ENCODE assay signal across 9 cellular contexts in the genomic region with DNA sequence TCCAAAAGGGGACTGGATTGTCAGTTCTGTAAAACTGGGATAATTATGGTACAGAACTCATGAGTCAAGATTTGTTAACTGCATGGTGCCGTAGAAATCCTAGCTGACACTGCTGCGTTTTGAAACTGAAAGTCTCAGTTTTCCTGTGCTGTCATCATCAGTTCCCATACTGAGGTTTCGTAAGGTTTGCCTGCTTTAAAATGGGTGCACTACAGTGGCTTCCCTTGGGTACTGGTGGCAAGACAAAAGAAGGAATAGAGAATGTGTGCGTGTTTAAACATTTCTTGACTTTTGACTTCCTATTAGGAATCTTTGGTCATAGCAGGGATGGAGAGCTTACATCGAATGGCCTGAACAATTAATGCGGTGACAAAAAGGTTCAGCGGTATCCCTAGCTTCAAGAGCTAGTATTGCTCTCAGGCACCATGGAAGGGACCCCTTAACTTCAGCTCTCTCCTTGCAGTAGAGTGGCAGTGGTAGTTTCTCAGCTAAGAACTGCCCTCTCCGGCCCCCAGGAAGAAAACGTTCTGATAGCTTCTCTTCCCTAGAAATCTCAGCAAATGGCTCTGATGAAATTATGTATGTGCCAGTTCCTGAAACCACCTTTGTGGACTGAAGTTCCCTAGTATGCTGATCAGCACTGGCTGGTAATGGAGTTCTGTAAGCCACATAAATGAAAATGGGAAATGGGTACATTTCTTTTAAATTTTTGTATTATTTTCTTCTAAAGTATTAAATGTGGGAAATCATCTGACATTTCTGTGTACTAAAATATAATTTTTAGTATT. TPM values are rescaled to one million over a fixed set of nuclear protein-coding genes. Genes with fewer than 3 reads are reported as not detected.
A peak's percentile ranks its signal among the peaks of the same experiment; 100 is the strongest.
DNase-seq lines count a peak whose midpoint lies in the region; ATAC-seq and TF ChIP-seq lines count a peak whose summit lies in the region.
"Had no signal": no experiment of that assay in that cellular context is flagged by ENCODE, and none has a peak within 500 bp of the region (broad histone marks: within the 10 kb centered on the region; RNA-seq: fewer than 3 reads in every experiment).

No MANE protein-coding gene starts in this region.

- peak overlapping the region; percentile 37; the same call in 1 of the 2 replicates for H3K14ac ChIP-seq in IMR-90 (replicated peaks; ENCODE audit: low read depth, low read length)

- WGBS in IMR-90 (ENCODE audit: extremely low coverage in 2 of 2, insufficient read length in 1 of 2), 2 experiments: 100% methylated on average over 2 of the region's 9 CpGs; no CpG with 5 or more reads in 1 of the 2 experiments
- 66 to 81% (median 75%) methylated on average over 9 of the region's 9 CpGs for WGBS in heart left ventricle, 4 donors

- H4K91ac ChIP-seq in IMR-90 (ENCODE audit: insufficient read depth, low read depth, low read length): no peak overlapping the region

- H3K9me1 ChIP-seq in IMR-90 (ENCODE audit: insufficient read depth, low read length): 0 out of 2 replicates have a peak, but pooled peaks cover 3% of the 10 kb centered on the region

- no peak overlapping the region; the same call in 1 of the 2 replicates for H3K4me2 ChIP-seq in IMR-90 (ENCODE audit: low read depth, low read length)

- H2AK9ac ChIP-seq in IMR-90 (replicated peaks; ENCODE audit: low read depth, low read length, poor library complexity): no peak overlapping the region

- H4K20me1 ChIP-seq in IMR-90 (ENCODE audit: insufficient read depth, low read length): peaks cover 20% of the 10 kb centered on the region; the same call in 1 of the 2 replicates

- CTCF ChIA-PET in IMR-90 (lab: Yijun Ruan, JAX): interaction anchor here (0.8 kb wide), 1 partner anchor 24 kb away, joined by 3 read pairs; no protein-coding TSS in a partner anchor

- no peak for TF ChIP-seq RAD21 in IMR-90 (IDR thresholded peaks at IDR 0.05; ENCODE audit: low read length)

- no peaks in the 10 kb centered on the region for H3K27me3 ChIP-seq in CD4-positive, CD25-positive, alpha-beta regulatory T cell (ENCODE audit: control insufficient read depth, insufficient read depth, low read length)
- H3K27me3 ChIP-seq in IMR-90 (ENCODE audit: control insufficient read depth, insufficient read depth, low read length) (no peaks in the 10 kb centered on the region), heart left ventricle (no peaks in the 10 kb centered on the region)

- intact Hi-C loops in IMR-90 (cut with micrococcal nuclease) (no loop called here), heart left ventricle (cut with DNase I) (no loop called here)

- H3K36me3 ChIP-seq in CD4-positive, CD25-positive, alpha-beta regulatory T cell (ENCODE audit: control insufficient read depth, insufficient read depth, low read length): no peaks in the 10 kb centered on the region
- H3K36me3 ChIP-seq in IMR-90 (ENCODE audit: control insufficient read depth, insufficient read depth, low read length): no peaks in the 10 kb centered on the region
- H3K36me3 ChIP-seq in heart left ventricle: peaks cover 0 to under 1% (median 0%) of the 10 kb centered on the region in 9 donors

- no peak for ATAC-seq in CD4-positive, CD25-positive, alpha-beta regulatory T cell (ENCODE audit: low read depth in 2 of 2)
- ATAC-seq in GM21381 (IDR thresholded peaks at IDR 0.05; ENCODE audit: unreplicated experiment) (peak; percentile 91), IMR-90 (ENCODE audit: low read depth) (peak; percentile 44; the same call in 1 of the 2 replicates), heart left ventricle (peak in 3 of 4 donors; percentile 50 to 79 (median 77))

- no peaks in the 10 kb centered on the region for H3K9me3 ChIP-seq in CD4-positive, CD25-positive, alpha-beta regulatory T cell (ENCODE audit: control insufficient read depth in 2 of 2, low read length in 2 of 2)
- no peaks in the 10 kb centered on the region for H3K9me3 ChIP-seq in IMR-90 (ENCODE audit: control insufficient read depth, insufficient read depth, low read length)
- H3K9me3 ChIP-seq in heart left ventricle: no peaks in the 10 kb centered on the region

- H4K8ac ChIP-seq in IMR-90 (ENCODE audit: low read depth in 2 of 2, low read length in 2 of 2): no peak overlapping the region; a peak in 1 of 4 replicates

- peak overlapping the region in 1 of 4 donors; percentile 22 for H3K4me3 Mint-ChIP-seq in CD4-positive, CD25-positive, alpha-beta regulatory T cell
- no peak overlapping the region for H3K4me3 Mint-ChIP-seq in type B pancreatic cell
- H3K4me3 Mint-ChIP-seq: activated naive CD8-positive, alpha-beta T cell had no signal

- H2BK20ac ChIP-seq in IMR-90 (ENCODE audit: low read depth, low read length): 0 out of 2 replicates have a peak overlapping the region, but pooled peaks have one; percentile 12

- dilution Hi-C loops in IMR-90 (cut with HindIII; ENCODE audit: low sequenced_read_pairs, unreplicated experiment): no loop called here

- no peak overlapping the region for H3K9ac ChIP-seq in IMR-90 (ENCODE audit: low read depth, low read length)

- H2BK120ac ChIP-seq in IMR-90 (ENCODE audit: low read depth, low read length): no peak overlapping the region

- H3K56ac ChIP-seq in IMR-90 (ENCODE audit: extremely low read depth, insufficient read depth, low read length): no peak overlapping the region

- POLR2A ChIA-PET in IMR-90 (lab: Charles Lee; ENCODE audit: unreplicated experiment): no interaction called here

- no peak overlapping the region for H4K5ac ChIP-seq in IMR-90 (ENCODE audit: low read depth, low read length)

- H3K23ac ChIP-seq in IMR-90 (ENCODE audit: low read depth, low read length): no peak overlapping the region

- BruUV-seq in IMR-90 (replicated peaks; lab: Mats Ljungman, UMichigan): no TSS peak

- TF ChIP-seq POLR2A in IMR-90 (IDR thresholded peaks at IDR 0.05; ENCODE audit: low read depth, low read length) (no peak), heart left ventricle (IDR thresholded peaks at IDR 0.05) (no peak)

- no peaks in the 10 kb centered on the region for H3K27me3 Mint-ChIP-seq in CD4-positive, CD25-positive, alpha-beta regulatory T cell
- no peaks in the 10 kb centered on the region for H3K27me3 Mint-ChIP-seq in type B pancreatic cell
- H3K27me3 Mint-ChIP-seq: activated naive CD8-positive, alpha-beta T cell had no signal

- H3K36me3 Mint-ChIP-seq in CD4-positive, CD25-positive, alpha-beta regulatory T cell: peaks cover 10% of the 10 kb centered on the region
- H3K36me3 Mint-ChIP-seq in type B pancreatic cell: peaks cover 9% of the 10 kb centered on the region

- H2BK15ac ChIP-seq in IMR-90 (ENCODE audit: low read depth, low read length): no peak overlapping the region

- H3K9me3 Mint-ChIP-seq in CD4-positive, CD25-positive, alpha-beta regulatory T cell: peaks cover 0 to 2% (median 0%) of the 10 kb centered on the region in 7 donors
- H3K9me3 Mint-ChIP-seq in type B pancreatic cell: no peaks in the 10 kb centered on the region

- H2AFZ ChIP-seq in IMR-90 (replicated peaks; ENCODE audit: low read length, poor library complexity): no peak overlapping the region

- no peak overlapping the region for H2BK5ac ChIP-seq in IMR-90 (ENCODE audit: low read depth, low read length, poor library complexity, severe bottlenecking)

- peaks cover 5% of the 10 kb centered on the region for H3K4me1 ChIP-seq in CD4-positive, CD25-positive, alpha-beta regulatory T cell (ENCODE audit: control insufficient read depth, insufficient read depth, low read length, poor library complexity, severe bottlenecking)
- H3K4me1 ChIP-seq in IMR-90 (ENCODE audit: control insufficient read depth, insufficient read depth, low read length) (no peaks in the 10 kb centered on the region), heart left ventricle (peaks cover 0 to 26% (median 0%) of the 10 kb centered on the region in 12 donors)

- H3K27ac ChIP-seq in CD4-positive, CD25-positive, alpha-beta regulatory T cell (ENCODE audit: insufficient read depth, low read length, poor library complexity, severe bottlenecking): no peak overlapping the region
- H3K27ac ChIP-seq in IMR-90 (ENCODE audit: insufficient read depth, low read length) (no peak overlapping the region), heart left ventricle (peak overlapping the region in 3 of 12 donors; percentile 14 to 72 (median 41))

- no peak overlapping the region for H3K18ac ChIP-seq in IMR-90 (ENCODE audit: low read depth, low read length)

- peaks cover 9 to 61% of the 10 kb centered on the region in 2 experiments for H3K79me1 ChIP-seq in IMR-90 (ENCODE audit: low read depth in 1 of 2, low read length in 2 of 2)

- no peak overlapping the region for H2AK5ac ChIP-seq in IMR-90 (ENCODE audit: low read depth, low read length)

- no peak for TF ChIP-seq CTCF in IMR-90 (conservative IDR thresholded peaks at IDR 0.05; ENCODE audit: low read depth, low read length)
- TF ChIP-seq CTCF in heart left ventricle (IDR thresholded peaks at IDR 0.05): no peak
- TF ChIP-seq CTCF in type B pancreatic cell (conservative IDR thresholded peaks at IDR 0.05): no peak

- H3K27ac Mint-ChIP-seq in CD4-positive, CD25-positive, alpha-beta regulatory T cell: peak overlapping the region in 1 of 3 donors; percentile 33
- no peak overlapping the region for H3K27ac Mint-ChIP-seq in type B pancreatic cell
- H3K27ac Mint-ChIP-seq: activated naive CD8-positive, alpha-beta T cell had no signal

- no peak overlapping the region for H3K4ac ChIP-seq in IMR-90 (ENCODE audit: low read depth, low read length)

- in situ Hi-C loops in IMR-90 (cut with MboI; ENCODE audit: low sequenced_read_pairs): no loop called here

- H3K4me1 Mint-ChIP-seq in CD4-positive, CD25-positive, alpha-beta regulatory T cell: peaks cover 23 to 52% (median 25%) of the 10 kb centered on the region in 4 donors
- H3K4me1 Mint-ChIP-seq in type B pancreatic cell (ENCODE audit: unreplicated experiment): peaks cover 4% of the 10 kb centered on the region

- no peak for DNase-seq in CD4-positive, CD25-positive, alpha-beta regulatory T cell
- DNase-seq in IMR-90 (peak; percentile 66), heart left ventricle (no peak), NCI-H2107 treated with DMSO at 0.1 percent for 48 hours (lab: John Stamatoyannopoulos, UW; ENCODE audit: unreplicated experiment) (no peak), NCI-H226 (no peak), type B pancreatic cell (ENCODE audit: extremely low spot score, unreplicated experiment) (no peak)
- DNase-seq in effector CD8-positive, alpha-beta T cell (lab: John Stamatoyannopoulos, UW): no peak

- H3K4me3 ChIP-seq in CD4-positive, CD25-positive, alpha-beta regulatory T cell (ENCODE audit: low read depth, low read length): peak overlapping the region; percentile 41
- H3K4me3 ChIP-seq in IMR-90 (ENCODE audit: insufficient read depth, low read depth, low read length): no peak overlapping the region
- peak overlapping the region in 6 of 12 donors; percentile 8 to 35 (median 23) for H3K4me3 ChIP-seq in heart left ventricle

RNA-seq across cellular contexts. Expression of a gene that starts 28.9 kb away (rescaled TPM):
- 30.1 TPM for total RNA-seq in CD4-positive, CD25-positive, alpha-beta regulatory T cell
- polyA plus RNA-seq in CD4-positive, CD25-positive, alpha-beta regulatory T cell: 10 to 100 TPM; 19.9 to 24.8 (median 22.4) TPM
- total RNA-seq in IMR-90 (2012; rRNA removed): 41.0 and 46.7 TPM in 2 replicates
- 18.1 and 21.6 TPM in 2 replicates for polyA plus RNA-seq in IMR-90 (2012; rRNA removed)
- polyA plus RNA-seq in IMR-90 (2012; cell fraction: cytosol; rRNA removed): 6.1 and 6.7 TPM in 2 replicates
- polyA plus RNA-seq in IMR-90 (2012; cell fraction: nucleus; rRNA removed; ENCODE audit: low replicate concordance): 2.8 and 17.3 TPM in 2 replicates
- total RNA-seq in heart left ventricle: 10 to 100 TPM; 29.1 to 57.2 (median 46.7) TPM
- 10 to 100 TPM in 1 of 2 donors, 1 to 10 TPM in 1; 9.0 to 21.9 TPM for polyA plus RNA-seq in heart left ventricle
- 35.0 and 38.1 TPM in 2 replicates for total RNA-seq in type B pancreatic cell (ENCODE audit: low replicate concordance)

Comparison
In these comparisons a context has a peak if more than half of its experiments do, and no peak if none do; other contexts are left out.
1. ATAC-seq: peak in GM21381 (single experiment), IMR-90 (single experiment) and heart left ventricle (3 of 4); none in CD4-positive, CD25-positive, alpha-beta regulatory T cell (0 of 2).